8 cellular contexts compared by ENCODE assay signal in the genomic region with DNA sequence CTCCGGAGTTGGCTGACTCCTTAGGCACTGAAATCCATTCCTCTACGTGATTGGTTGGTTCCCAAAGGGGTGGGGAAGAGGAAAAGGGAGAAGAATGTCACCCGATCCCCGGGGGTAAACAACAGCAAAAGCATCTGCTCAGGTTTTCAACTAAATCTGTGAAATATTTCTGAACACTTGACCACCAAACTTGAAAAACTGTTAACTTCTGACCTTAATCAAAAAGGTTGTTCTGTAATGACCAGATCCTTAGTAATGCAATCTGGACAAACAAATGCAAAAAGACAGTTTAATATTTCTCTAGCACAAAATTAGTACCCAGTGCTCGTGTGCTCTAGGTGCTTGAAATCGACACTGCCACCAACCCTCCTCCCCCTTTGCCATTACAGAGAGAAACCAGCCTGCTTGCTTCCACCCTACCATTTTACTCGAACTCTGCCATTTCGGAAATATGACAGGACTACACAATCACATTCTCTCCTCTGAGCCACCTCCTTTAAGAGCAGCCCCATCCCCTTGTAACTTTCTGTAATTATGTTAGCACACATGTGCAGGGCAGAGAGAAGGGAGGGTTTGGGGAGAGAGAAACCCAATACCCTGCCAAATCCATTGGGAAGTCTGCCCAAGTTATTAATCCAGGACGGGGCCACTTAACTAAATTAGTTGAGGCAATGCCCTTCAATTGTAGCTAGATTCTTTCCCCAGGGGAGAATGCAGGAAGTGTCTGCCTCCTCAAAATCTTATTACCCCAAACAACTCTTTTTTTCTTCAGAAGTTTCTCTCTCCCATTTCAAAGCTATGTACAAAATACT.
DNase-seq lines count a peak whose midpoint lies in the region; ATAC-seq and TF ChIP-seq lines count a peak whose summit lies in the region.

No MANE protein-coding gene starts in this region.

- H3K9me3 ChIP-seq in OCI-LY1 (ENCODE audit: low read length) (no peaks in the 10 kb centered on the region), colonic mucosa (no peaks in the 10 kb centered on the region)

- no peak for ATAC-seq in stimulated activated naive CD8-positive, alpha-beta T cell treated with anti-CD3 and anti-CD28 coated beads, Interleukin-15, amount 100 ng/mL, for 72 hours

- H3K9ac ChIP-seq in OCI-LY1 (ENCODE audit: low read length) (peak overlapping the region; percentile 46), colonic mucosa (ENCODE audit: low read depth in 2 of 2, low read length in 2 of 2) (peak overlapping the region; percentile 12 to 60)

- no peaks in the 10 kb centered on the region for H3K9me3 Mint-ChIP-seq in stimulated activated naive CD8-positive, alpha-beta T cell treated with anti-CD3 and anti-CD28 coated beads, Interleukin-15, amount 100 ng/mL, for 72 hours

- no peaks in the 10 kb centered on the region for H3K79me2 ChIP-seq in OCI-LY1 (ENCODE audit: insufficient read depth, low read length)

- H3K27me3 ChIP-seq in OCI-LY1 (ENCODE audit: insufficient read depth, low read length) = no peaks in the 10 kb centered on the region
- no peaks in the 10 kb centered on the region for H3K27me3 ChIP-seq in colonic mucosa

- peak; percentile 85 for DNase-seq in AG20443 (ENCODE audit: low spot score)
- peak; percentile 74 for DNase-seq in HT-29 (ENCODE audit: low spot score)
- DNase-seq in colonic mucosa = peak; percentile 83
- DNase-seq in kidney tubule cell (ENCODE audit: low spot score) = peak; percentile 88
- no peak for DNase-seq in stimulated activated naive CD8-positive, alpha-beta T cell treated with anti-CD3 and anti-CD28 coated beads, Interleukin-15, amount 100 ng/mL, for 72 hours
- no peak for DNase-seq in central memory CD4-positive, alpha-beta T cell
- DNase-seq in OCI-M2 (lab: John Stamatoyannopoulos, UW; ENCODE audit: unreplicated experiment) = no peak

- peak overlapping the region in 1 of 2 donors; percentile 47 for H3K27ac Mint-ChIP-seq in stimulated activated naive CD8-positive, alpha-beta T cell treated with anti-CD3 and anti-CD28 coated beads, Interleukin-15, amount 100 ng/mL, for 72 hours

- peak overlapping the region; percentile 60 for H3K4me2 ChIP-seq in OCI-LY1 (ENCODE audit: low read length)

- H3K27ac ChIP-seq in OCI-LY1 (ENCODE audit: low read depth, low read length, poor library complexity, severe bottlenecking) (peak overlapping the region; percentile 79), colonic mucosa (peak overlapping the region; percentile 66)

- no peak for TF ChIP-seq CTCF in OCI-LY1 (IDR thresholded peaks at IDR 0.05; ENCODE audit: low read length)
- TF ChIP-seq CTCF in colonic mucosa (IDR thresholded peaks at IDR 0.05) = no peak

- no peaks in the 10 kb centered on the region for H4K20me1 ChIP-seq in OCI-LY1 (ENCODE audit: insufficient read depth, low read length)

- H3K4me1 Mint-ChIP-seq in stimulated activated naive CD8-positive, alpha-beta T cell treated with anti-CD3 and anti-CD28 coated beads, Interleukin-15, amount 100 ng/mL, for 72 hours = peaks cover 16% of the 10 kb centered on the region

- H3K4me1 ChIP-seq in OCI-LY1 (ENCODE audit: insufficient read depth, low read length, severe bottlenecking) (peaks cover 96% of the 10 kb centered on the region), colonic mucosa (peaks cover 3% of the 10 kb centered on the region)

- H3K4me3 ChIP-seq in OCI-LY1 (ENCODE audit: low read depth, low read length, poor library complexity, severe bottlenecking) = peak overlapping the region; percentile 34
- H3K4me3 ChIP-seq in colonic mucosa = peak overlapping the region; percentile 22

- H3K4me3 Mint-ChIP-seq in stimulated activated naive CD8-positive, alpha-beta T cell treated with anti-CD3 and anti-CD28 coated beads, Interleukin-15, amount 100 ng/mL, for 72 hours = peak overlapping the region; percentile 24 to 59

- intact Hi-C loops in colonic mucosa (cut with DNase I) = loop anchor here (5.0 kb wide), 1 partner anchor 78 kb away; no protein-coding TSS in a partner anchor

- H2AFZ ChIP-seq in OCI-LY1 (ENCODE audit: low read length) = 0 out of 2 replicates have a peak overlapping the region, but pooled peaks have one; percentile 20

- no peaks in the 10 kb centered on the region for H3F3A ChIP-seq in OCI-LY1 (ENCODE audit: insufficient read depth, low read length)

- H3K36me3 ChIP-seq in OCI-LY1 (ENCODE audit: insufficient read depth, low read length) (no peaks in the 10 kb centered on the region), colonic mucosa (no peaks in the 10 kb centered on the region)

- H3K27me3 Mint-ChIP-seq in stimulated activated naive CD8-positive, alpha-beta T cell treated with anti-CD3 and anti-CD28 coated beads, Interleukin-15, amount 100 ng/mL, for 72 hours = peaks cover 7% of the 10 kb centered on the region

- H3K9me2 ChIP-seq in OCI-LY1 (ENCODE audit: low read depth, low read length) = no peaks in the 10 kb centered on the region

Comparison
In these comparisons a context has a peak if more than half of its experiments do, and no peak if none do; other contexts are left out.
1. DNase-seq: peak in AG20443 (single experiment), HT-29 (single experiment), colonic mucosa (single experiment) and kidney tubule cell (single experiment); none in stimulated activated naive CD8-positive, alpha-beta T cell treated with anti-CD3 and anti-CD28 coated beads, Interleukin-15, amount 100 ng/mL, for 72 hours (0 of 2), central memory CD4-positive, alpha-beta T cell (single experiment) and OCI-M2 (single experiment).